Comparison of ENCODE assay signal across 9 cellular contexts in the genomic region with DNA sequence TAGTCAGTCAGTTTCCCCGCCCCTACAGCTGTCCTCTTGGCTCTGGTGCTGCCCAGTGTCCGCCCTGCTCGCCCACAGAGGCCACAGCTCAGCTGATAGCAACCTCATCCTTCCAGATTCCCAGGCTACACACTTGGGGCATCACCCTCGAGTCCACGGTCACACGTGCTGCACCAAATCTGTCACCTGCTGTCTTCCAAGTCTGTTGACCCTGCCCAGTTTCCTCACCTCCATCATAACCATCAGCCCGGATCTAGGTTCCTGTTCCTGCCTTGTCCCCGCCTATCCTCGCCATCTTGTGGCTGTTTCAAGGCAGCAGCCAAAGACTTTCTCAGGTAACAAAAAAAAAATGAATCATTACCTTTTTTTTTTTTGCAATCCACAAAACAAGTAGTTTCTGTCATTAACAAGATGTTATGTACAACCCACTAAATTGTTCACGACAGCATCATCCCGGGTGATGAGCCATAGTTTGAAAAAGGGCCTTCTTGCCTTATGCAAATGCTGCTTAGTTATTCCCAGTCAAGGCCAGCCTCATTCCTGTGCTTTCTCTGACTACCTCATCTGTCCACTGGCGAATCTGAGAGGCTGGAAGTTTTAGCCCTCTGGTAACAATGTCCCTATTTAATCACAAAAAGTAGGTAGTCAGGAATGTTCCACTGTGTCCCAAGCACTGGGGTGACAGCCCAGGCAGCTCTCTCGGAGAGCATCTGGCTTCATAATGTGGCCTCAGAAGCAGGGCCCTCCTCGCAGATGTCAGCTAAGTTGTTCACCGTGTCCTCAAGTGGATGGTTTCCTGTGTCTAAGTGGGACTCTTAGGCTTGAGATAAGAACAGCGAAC. TPM values are rescaled to one million over a fixed set of nuclear protein-coding genes. Genes with fewer than 3 reads are reported as not detected.
A peak's percentile ranks its signal among the peaks of the same experiment; 100 is the strongest.
DNase-seq lines count a peak whose midpoint lies in the region; ATAC-seq and TF ChIP-seq lines count a peak whose summit lies in the region.
"Had no signal": no experiment of that assay in that cellular context is flagged by ENCODE, and none has a peak within 500 bp of the region (broad histone marks: within the 10 kb centered on the region; RNA-seq: fewer than 3 reads in every experiment).

No MANE protein-coding gene starts in this region.

- H3K27ac ChIP-seq in GM23338 (ENCODE audit: low read depth) (peak overlapping the region; percentile 89), left lung (peak overlapping the region; percentile 28 to 69)

- no peak overlapping the region for H3K4me2 ChIP-seq in GM23338

- no peaks in the 10 kb centered on the region for H3K4me1 ChIP-seq in GM23338 (ENCODE audit: insufficient read depth)
- H3K4me1 ChIP-seq in left lung: peaks cover 0 to 9% of the 10 kb centered on the region in 2 donors

- H3K4me3 ChIP-seq in GM23338: no peak overlapping the region
- H3K4me3 ChIP-seq in left lung: no peak overlapping the region

- no peaks in the 10 kb centered on the region for H3K79me2 ChIP-seq in GM23338 (replicated peaks; ENCODE audit: insufficient read depth)

- H3K9me3 ChIP-seq in left lung: no peaks in the 10 kb centered on the region

- peaks cover 6% of the 10 kb centered on the region for H3K27me3 Mint-ChIP-seq in GM23338 (ENCODE audit: insufficient read depth, low read depth, poor library complexity)
- H3K27me3 Mint-ChIP-seq in activated naive CD4-positive, alpha-beta T cell treated with anti-CD3 and anti-CD28 coated beads, Interleukin-2, amount 10 ng/mL, durations not matched to agents 7 days and 5 days: no peaks in the 10 kb centered on the region

- peak; percentile 19; the same call in 2 of the 3 replicates for ATAC-seq in GM23338
- ATAC-seq in left lung: peak; percentile 58
- ATAC-seq in GM21737 (IDR thresholded peaks at IDR 0.05; ENCODE audit: unreplicated experiment): no peak
- no peak for ATAC-seq in omental fat pad (ENCODE audit: low FRiP score)
- ATAC-seq in GM21528 (IDR thresholded peaks at IDR 0.05; ENCODE audit: low FRiP score, unreplicated experiment): no peak

- DNase-seq in AG08395 (ENCODE audit: low spot score) (peak; percentile 58), GM23338 (ENCODE audit: low spot score) (peak; percentile 65), left lung (peak; percentile 24 to 53), omental fat pad (ENCODE audit: low spot score) (no peak), G401 (ENCODE audit: low spot score) (no peak)
- no peak for DNase-seq in activated naive CD4-positive, alpha-beta T cell treated with anti-CD3 and anti-CD28 coated beads, Interleukin-2, amount 10 ng/mL, durations not matched to agents 7 days and 5 days
- DNase-seq: T1000 had no signal

- peaks cover 5% of the 10 kb centered on the region; the same call in 1 of the 2 replicates for H3F3A ChIP-seq in GM23338 (replicated peaks; ENCODE audit: low read depth)

- no peak overlapping the region; the same call in 2 of the 3 replicates for H3K4me3 Mint-ChIP-seq in GM23338
- peak overlapping the region; percentile 1 for H3K4me3 Mint-ChIP-seq in activated naive CD4-positive, alpha-beta T cell treated with anti-CD3 and anti-CD28 coated beads, Interleukin-2, amount 10 ng/mL, durations not matched to agents 7 days and 5 days

- no peaks in the 10 kb centered on the region for H3K9me2 ChIP-seq in GM23338 (ENCODE audit: insufficient read depth)

- peak overlapping the region; percentile 14; the same call in 1 of the 2 replicates for H3K27ac Mint-ChIP-seq in GM23338
- H3K27ac Mint-ChIP-seq in activated naive CD4-positive, alpha-beta T cell treated with anti-CD3 and anti-CD28 coated beads, Interleukin-2, amount 10 ng/mL, durations not matched to agents 7 days and 5 days: peak overlapping the region; percentile 85

- intact Hi-C loops in left lung (cut with DNase I): no loop called here

- H2AFZ ChIP-seq in GM23338: no peak overlapping the region

- peaks cover 6% of the 10 kb centered on the region; the same call in 2 of the 3 replicates for H3K4me1 Mint-ChIP-seq in GM23338
- peaks cover 41% of the 10 kb centered on the region for H3K4me1 Mint-ChIP-seq in activated naive CD4-positive, alpha-beta T cell treated with anti-CD3 and anti-CD28 coated beads, Interleukin-2, amount 10 ng/mL, durations not matched to agents 7 days and 5 days

- in situ Hi-C loops in G401 (cut with HindIII; ENCODE audit: low sequenced_read_pairs): no loop called here

- H3K9me3 Mint-ChIP-seq in GM23338: peaks cover 3% of the 10 kb centered on the region; the same call in 2 of the 3 replicates
- no peaks in the 10 kb centered on the region for H3K9me3 Mint-ChIP-seq in activated naive CD4-positive, alpha-beta T cell treated with anti-CD3 and anti-CD28 coated beads, Interleukin-2, amount 10 ng/mL, durations not matched to agents 7 days and 5 days

- CTCF ChIA-PET in activated naive CD4-positive, alpha-beta T cell treated with anti-CD3 and anti-CD28 coated beads, Interleukin-2, amount 10 ng/mL, durations not matched to agents 7 days and 5 days (lab: Charles Lee): interaction anchor here (0.9 to 1.3 kb wide), 2 partner anchors 13 to 14 kb away, joined by 3 read pairs; no protein-coding TSS in a partner anchor

- TF ChIP-seq CTCF in GM23338 (conservative IDR thresholded peaks at IDR 0.05; ENCODE audit: low read depth in 2 of 2): peak; percentile 55 to 58
- TF ChIP-seq CTCF in left lung (IDR thresholded peaks at IDR 0.05): no peak
- TF ChIP-seq CTCF in omental fat pad (IDR thresholded peaks at IDR 0.05): no peak

- no peaks in the 10 kb centered on the region for H3K27me3 ChIP-seq in GM23338 (ENCODE audit: insufficient read depth)
- no peaks in the 10 kb centered on the region for H3K27me3 ChIP-seq in left lung

- H4K20me1 ChIP-seq in GM23338 (replicated peaks; ENCODE audit: insufficient read depth): no peaks in the 10 kb centered on the region; the same call in 1 of the 2 replicates

- H3K36me3 ChIP-seq in GM23338 (ENCODE audit: insufficient read depth) (no peaks in the 10 kb centered on the region; the same call in none of the 2 replicates), left lung (peaks cover 0 to 40% of the 10 kb centered on the region in 2 donors)

- peaks cover 38% of the 10 kb centered on the region for H3K36me3 Mint-ChIP-seq in GM23338 (ENCODE audit: low read depth)
- H3K36me3 Mint-ChIP-seq in activated naive CD4-positive, alpha-beta T cell treated with anti-CD3 and anti-CD28 coated beads, Interleukin-2, amount 10 ng/mL, durations not matched to agents 7 days and 5 days: peaks cover 37% of the 10 kb centered on the region

TF ChIP-seq in GM23338, 12 proteins besides CTCF, POLR2A, EP300 and RAD21 (continues in another document):
- no peak for TF ChIP-seq ZNF331 (CRISPR knock-in tag; IDR thresholded peaks at IDR 0.05; ENCODE audit: low read depth)
- no peak for TF ChIP-seq EZH2phosphoT487 (IDR thresholded peaks at IDR 0.05; ENCODE audit: unreplicated experiment)

RNA-seq across cellular contexts. Expression of a gene that starts 4.9 kb away (rescaled TPM):
- 99.7 and 117 TPM in 2 replicates for total RNA-seq in GM23338 (2014; rRNA removed; shearing (Covaris generic))
- 81.5 and 86.5 TPM in 2 replicates for polyA plus RNA-seq in GM23338 (2016; fragmentation: Nextera tagmentation; extraction: Ambion mirVana)
- total RNA-seq in left lung (10 to 100 TPM; 26.8 to 42.3 TPM), omental fat pad (10 to 100 TPM; 25.9 to 40.6 (median 33.9) TPM)
- total RNA-seq in G401 (2014; rRNA removed; shearing (Covaris generic)): 37.9 and 41.0 TPM in 2 replicates

RNA-seq across cellular contexts. Expression of a gene that starts 34.1 kb away (rescaled TPM):
- 36.0 and 40.4 TPM in 2 replicates for total RNA-seq in GM23338 (2014; rRNA removed; shearing (Covaris generic))
- polyA plus RNA-seq in GM23338 (2016; fragmentation: Nextera tagmentation; extraction: Ambion mirVana): 15.1 and 15.4 TPM in 2 replicates
- total RNA-seq in left lung (10 to 100 TPM; 75.4 to 82.0 TPM), omental fat pad (10 to 100 TPM; 66.4 to 74.8 (median 70.0) TPM)
- 23.4 and 37.0 TPM in 2 replicates for total RNA-seq in G401 (2014; rRNA removed; shearing (Covaris generic))

RNA-seq across cellular contexts. Expression of a gene that starts 48.7 kb away (rescaled TPM):
- 26.1 and 28.2 TPM in 2 replicates for total RNA-seq in GM23338 (2014; rRNA removed; shearing (Covaris generic))
- polyA plus RNA-seq in GM23338 (2016; fragmentation: Nextera tagmentation; extraction: Ambion mirVana): 11.7 and 11.8 TPM in 2 replicates
- total RNA-seq in left lung: 1 to 10 TPM in 1 of 2 donors, under 1 TPM in 1; 0.99 to 2.8 TPM
- 10 to 100 TPM in 1 of 4 donors, 1 to 10 TPM in 3; 2.9 to 31.9 (median 5.1) TPM for total RNA-seq in omental fat pad
- 0.25 TPM in 1 of 2 replicates, not detected in the other for total RNA-seq in G401 (2014; rRNA removed; shearing (Covaris generic))

Comparison
In these comparisons a context has a peak if more than half of its experiments do, and no peak if none do; other contexts are left out.
1. DNase-seq: peak in AG08395 (single experiment), GM23338 (single experiment) and left lung (2 of 2); none in activated naive CD4-positive, alpha-beta T cell treated with anti-CD3 and anti-CD28 coated beads, Interleukin-2, amount 10 ng/mL, durations not matched to agents 7 days and 5 days (single experiment), omental fat pad (single experiment) and G401 (single experiment).
2. ATAC-seq: peak in GM23338 (single experiment) and left lung (single experiment); none in GM21737 (single experiment), omental fat pad (single experiment) and GM21528 (single experiment).
3. CTCF ChIP-seq: peak in GM23338 (2 of 2); none in left lung (0 of 2) and omental fat pad (0 of 3).